15 cellular contexts compared by ENCODE assay signal in genomic region chr11:129249351-129249750, GRCh38. TPM values are rescaled to one million over a fixed set of nuclear protein-coding genes. Genes with fewer than 3 reads are reported as not detected.
DNase-seq lines count a peak whose midpoint lies in the region; ATAC-seq and TF ChIP-seq lines count a peak whose summit lies in the region.
"Had no signal": no experiment of that assay in that cellular context is flagged by ENCODE, and none has a peak within 500 bp of the region (broad histone marks: within the 10 kb centered on the region; RNA-seq: fewer than 3 reads in every experiment).

No MANE protein-coding gene starts in this region.

- POLR2A ChIA-PET in Panc1 (lab: Charles Lee): no interaction called here
- POLR2A ChIA-PET in PC-9 (lab: Charles Lee; ENCODE audit: unreplicated experiment): no interaction called here

- H3K27me3 ChIP-seq in Panc1 (ENCODE audit: control insufficient read depth, insufficient read depth, low read length) (no peaks in the 10 kb centered on the region), upper lobe of right lung (no peaks in the 10 kb centered on the region), PC-9 (ENCODE audit: insufficient read depth, low read depth) (no peaks in the 10 kb centered on the region)
- H3K27me3 ChIP-seq: SJSA1 had no signal

- H3K9me3 ChIP-seq in Panc1 (ENCODE audit: control insufficient read depth, insufficient read depth, low read depth, low read length) (no peaks in the 10 kb centered on the region), upper lobe of right lung (no peaks in the 10 kb centered on the region), PC-9 (ENCODE audit: insufficient read depth, low read depth) (0 out of 2 replicates have a peak, but pooled peaks cover 3% of the 10 kb centered on the region)
- H3K9me3 ChIP-seq: SJSA1 had no signal

- H3K27ac ChIP-seq in Panc1 (ENCODE audit: low read length): peak overlapping the region; percentile 7; the same call in 1 of the 2 replicates
- no peak overlapping the region for H3K27ac ChIP-seq in upper lobe of right lung
- H3K27ac ChIP-seq in PC-9: no peak overlapping the region
- H3K27ac ChIP-seq: WERI-Rb-1 had no signal

- H3K79me2 ChIP-seq in PC-9 (ENCODE audit: low read depth): peaks cover 49% of the 10 kb centered on the region

- peaks cover 50% of the 10 kb centered on the region for H3K4me1 ChIP-seq in Panc1 (ENCODE audit: control insufficient read depth, insufficient read depth, low read length)
- no peaks in the 10 kb centered on the region for H3K4me1 ChIP-seq in upper lobe of right lung
- 0 out of 2 replicates have a peak, but pooled peaks cover 6% of the 10 kb centered on the region for H3K4me1 ChIP-seq in PC-9 (replicated peaks; ENCODE audit: insufficient read depth)

- CTCF ChIA-PET in Panc1 (lab: Charles Lee) (no interaction called here), PC-9 (lab: Charles Lee) (interaction anchor here (0.6 kb wide), 1 partner anchor 67 kb away, joined by 3 read pairs; no protein-coding TSS in a partner anchor)

- no peaks in the 10 kb centered on the region for H3F3A ChIP-seq in PC-9 (ENCODE audit: insufficient read depth, low read depth)

- H3K36me3 ChIP-seq in Panc1 (ENCODE audit: control insufficient read depth, insufficient read depth, low read length) (no peaks in the 10 kb centered on the region), upper lobe of right lung (no peaks in the 10 kb centered on the region), PC-9 (ENCODE audit: low read depth) (no peaks in the 10 kb centered on the region)
- H3K36me3 ChIP-seq: SJSA1, WERI-Rb-1 had no signal

- no peaks in the 10 kb centered on the region for H4K20me1 ChIP-seq in PC-9 (ENCODE audit: insufficient read depth)

- H3K4me2 ChIP-seq in PC-9: no peak overlapping the region

- 0 out of 2 replicates have a peak, but pooled peaks cover under 1% of the 10 kb centered on the region for H3K9me2 ChIP-seq in PC-9 (ENCODE audit: insufficient read depth)

- in situ Hi-C loops in Panc1 (cut with HindIII; ENCODE audit: low pct_unique_long_range_greater_than_20kb, low sequenced_read_pairs): no loop called here

- ATAC-seq in Panc1 (0 out of 2 replicates have a peak, but pooled peaks have one; percentile 5), sciatic nerve (peak; percentile 66), GM21360 (IDR thresholded peaks at IDR 0.05; ENCODE audit: unreplicated experiment) (no peak), GM19397 (IDR thresholded peaks at IDR 0.05; ENCODE audit: unreplicated experiment) (no peak), upper lobe of right lung (no peak)

- H3K4me3 ChIP-seq in Panc1 (ENCODE audit: low read depth in 2 of 2, low read length in 2 of 2) (no peak overlapping the region), upper lobe of right lung (no peak overlapping the region), PC-9 (no peak overlapping the region)
- H3K4me3 ChIP-seq: SJSA1 had no signal

- intact Hi-C loops in Panc1 (cut with micrococcal nuclease; ENCODE audit: unreplicated experiment): no loop called here
- intact Hi-C loops in sciatic nerve (cut with DNase I): no loop called here
- intact Hi-C loops in upper lobe of right lung (cut with DNase I): no loop called here
- intact Hi-C loops in PC-9 (cut with micrococcal nuclease; ENCODE audit: unreplicated experiment): no loop called here

- no peak for TF ChIP-seq CTCF in Panc1 (IDR thresholded peaks at IDR 0.05)
- TF ChIP-seq CTCF in upper lobe of right lung (IDR thresholded peaks at IDR 0.05): no peak
- no peak for TF ChIP-seq CTCF in PC-9 (conservative IDR thresholded peaks at IDR 0.05)

- no peak overlapping the region for H2AFZ ChIP-seq in PC-9

- BruUV-seq in Panc1 (replicated peaks; lab: Mats Ljungman, UMichigan) (no TSS peak), PC-9 (replicated peaks; lab: Mats Ljungman, UMichigan) (no TSS peak)

- DNase-seq in EL (peak; percentile 84), Panc1 (ENCODE audit: low read depth, low spot score) (no peak), fibroblast of gingiva (ENCODE audit: low read depth) (peak; percentile 78), sciatic nerve (ENCODE audit: low spot score) (no peak), upper lobe of right lung (no peak), PC-9 (no peak)
- DNase-seq: amygdala, COR-L47, NCI-H146, NCI-H774, substantia nigra, WERI-Rb-1 had no signal

RNA-seq across cellular contexts. Expression of gene ARHGAP32, which starts 57.2 kb away (rescaled TPM):
- total RNA-seq in Panc1 (2021; ENCODE audit: unreplicated experiment) (44.6 TPM), sciatic nerve (36.8 TPM), upper lobe of right lung (25.7 TPM), PC-9 (2021) (31.1 and 35.1 TPM in 2 replicates)
- polyA plus RNA-seq in Panc1 (2012; ENCODE audit: insufficient read length): 14.2 TPM

Comparison
In these comparisons a context has a peak if more than half of its experiments do, and no peak if none do; other contexts are left out.
1. DNase-seq: peak in EL (single experiment) and fibroblast of gingiva (single experiment); none in Panc1 (single experiment), sciatic nerve (single experiment), upper lobe of right lung (single experiment) and PC-9 (0 of 2).
2. ATAC-seq: peak in Panc1 (single experiment) and sciatic nerve (single experiment); none in GM21360 (single experiment), GM19397 (single experiment) and upper lobe of right lung (single experiment).